1 cellular context compared by ENCODE assay signal in genomic region chr1:230978491-230979388, GRCh38.
TF ChIP-seq lines count a peak whose summit lies in the region.

ARV1 (plus strand) TSS chr1:230979094; CDS start chr1:230979106, 12 bp downstream.
TTC13 (minus strand) TSS chr1:230978861; CDS start chr1:230978830, 31 bp downstream.

TF ChIP-seq in K562, 482 proteins besides CTCF, POLR2A, EP300 and RAD21 (continued from another document and continues in another):
- TF ChIP-seq THAP7 (CRISPR knock-in tag; IDR thresholded peaks at IDR 0.05) = peak; percentile 88
- no peak for TF ChIP-seq MITF (IDR thresholded peaks at IDR 0.05)
- TF ChIP-seq CBX5 (IDR thresholded peaks at IDR 0.05; ENCODE audit: borderline replicate concordance, low read depth) = no peak
- TF ChIP-seq HDAC1 (IDR thresholded peaks at IDR 0.05) = peak in 1 of 2 experiments; percentile 96; a peak in 2 of 4 replicates
- no peak for TF ChIP-seq ZNF224 (CRISPR knock-in tag; IDR thresholded peaks at IDR 0.05)
- TF ChIP-seq BCL6 (CRISPR knock-in tag; IDR thresholded peaks at IDR 0.05) = no peak
- TF ChIP-seq ZNF311 (CRISPR knock-in tag; IDR thresholded peaks at IDR 0.05) = no peak
- peak; percentile 96 for TF ChIP-seq EP400 (IDR thresholded peaks at IDR 0.05)
- TF ChIP-seq, protein P1, sequence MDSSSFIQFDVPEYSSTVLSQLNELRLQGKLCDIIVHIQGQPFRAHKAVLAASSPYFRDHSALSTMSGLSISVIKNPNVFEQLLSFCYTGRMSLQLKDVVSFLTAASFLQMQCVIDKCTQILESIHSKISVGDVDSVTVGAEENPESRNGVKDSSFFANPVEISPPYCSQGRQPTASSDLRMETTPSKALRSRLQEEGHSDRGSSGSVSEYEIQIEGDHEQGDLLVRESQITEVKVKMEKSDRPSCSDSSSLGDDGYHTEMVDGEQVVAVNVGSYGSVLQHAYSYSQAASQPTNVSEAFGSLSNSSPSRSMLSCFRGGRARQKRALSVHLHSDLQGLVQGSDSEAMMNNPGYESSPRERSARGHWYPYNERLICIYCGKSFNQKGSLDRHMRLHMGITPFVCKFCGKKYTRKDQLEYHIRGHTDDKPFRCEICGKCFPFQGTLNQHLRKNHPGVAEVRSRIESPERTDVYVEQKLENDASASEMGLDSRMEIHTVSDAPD (CRISPR knock-in tag; IDR thresholded peaks at IDR 0.05) = no peak
- no peak for TF ChIP-seq ZZZ3 (IDR thresholded peaks at IDR 0.05)
- TF ChIP-seq, protein P2, sequence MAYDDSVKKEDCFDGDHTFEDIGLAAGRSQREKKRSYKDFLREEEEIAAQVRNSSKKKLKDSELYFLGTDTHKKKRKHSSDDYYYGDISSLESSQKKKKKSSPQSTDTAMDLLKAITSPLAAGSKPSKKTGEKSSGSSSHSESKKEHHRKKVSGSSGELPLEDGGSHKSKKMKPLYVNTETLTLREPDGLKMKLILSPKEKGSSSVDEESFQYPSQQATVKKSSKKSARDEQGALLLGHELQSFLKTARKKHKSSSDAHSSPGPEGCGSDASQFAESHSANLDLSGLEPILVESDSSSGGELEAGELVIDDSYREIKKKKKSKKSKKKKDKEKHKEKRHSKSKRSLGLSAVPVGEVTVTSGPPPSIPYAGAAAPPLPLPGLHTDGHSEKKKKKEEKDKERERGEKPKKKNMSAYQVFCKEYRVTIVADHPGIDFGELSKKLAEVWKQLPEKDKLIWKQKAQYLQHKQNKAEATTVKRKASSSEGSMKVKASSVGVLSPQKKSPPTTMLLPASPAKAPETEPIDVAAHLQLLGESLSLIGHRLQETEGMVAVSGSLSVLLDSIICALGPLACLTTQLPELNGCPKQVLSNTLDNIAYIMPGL (CRISPR knock-in tag; IDR thresholded peaks at IDR 0.05) = peak; percentile 73; the same call in 1 of the 2 replicates
- no peak for TF ChIP-seq ZBTB5 (IDR thresholded peaks at IDR 0.05)
- TF ChIP-seq, protein P3, sequence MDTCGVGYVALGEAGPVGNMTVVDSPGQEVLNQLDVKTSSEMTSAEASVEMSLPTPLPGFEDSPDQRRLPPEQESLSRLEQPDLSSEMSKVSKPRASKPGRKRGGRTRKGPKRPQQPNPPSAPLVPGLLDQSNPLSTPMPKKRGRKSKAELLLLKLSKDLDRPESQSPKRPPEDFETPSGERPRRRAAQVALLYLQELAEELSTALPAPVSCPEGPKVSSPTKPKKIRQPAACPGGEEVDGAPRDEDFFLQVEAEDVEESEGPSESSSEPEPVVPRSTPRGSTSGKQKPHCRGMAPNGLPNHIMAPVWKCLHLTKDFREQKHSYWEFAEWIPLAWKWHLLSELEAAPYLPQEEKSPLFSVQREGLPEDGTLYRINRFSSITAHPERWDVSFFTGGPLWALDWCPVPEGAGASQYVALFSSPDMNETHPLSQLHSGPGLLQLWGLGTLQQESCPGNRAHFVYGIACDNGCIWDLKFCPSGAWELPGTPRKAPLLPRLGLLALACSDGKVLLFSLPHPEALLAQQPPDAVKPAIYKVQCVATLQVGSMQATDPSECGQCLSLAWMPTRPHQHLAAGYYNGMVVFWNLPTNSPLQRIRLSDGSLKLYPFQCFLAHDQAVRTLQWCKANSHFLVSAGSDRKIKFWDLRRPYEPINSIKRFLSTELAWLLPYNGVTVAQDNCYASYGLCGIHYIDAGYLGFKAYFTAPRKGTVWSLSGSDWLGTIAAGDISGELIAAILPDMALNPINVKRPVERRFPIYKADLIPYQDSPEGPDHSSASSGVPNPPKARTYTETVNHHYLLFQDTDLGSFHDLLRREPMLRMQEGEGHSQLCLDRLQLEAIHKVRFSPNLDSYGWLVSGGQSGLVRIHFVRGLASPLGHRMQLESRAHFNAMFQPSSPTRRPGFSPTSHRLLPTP (IDR thresholded peaks at IDR 0.05; ENCODE audit: borderline replicate concordance, extremely low read depth, insufficient read length) = no peak
- TF ChIP-seq MCM5 (IDR thresholded peaks at IDR 0.05; ENCODE audit: low read depth) = no peak
- no peak for TF ChIP-seq KLF1 (tag; IDR thresholded peaks at IDR 0.05)
- peak; percentile 93 for TF ChIP-seq GATA2 (CRISPR knock-in tag; IDR thresholded peaks at IDR 0.05)
- no peak for TF ChIP-seq NFXL1 (CRISPR knock-in tag; IDR thresholded peaks at IDR 0.05)
- TF ChIP-seq POLR3G (IDR thresholded peaks at IDR 0.05; ENCODE audit: extremely low read depth, insufficient read length, insufficient replicate concordance) = no peak
- no peak for TF ChIP-seq SMAD4 (CRISPR knock-in tag; conservative IDR thresholded peaks at IDR 0.05)
- no peak for TF ChIP-seq SNRNP70 (optimal IDR thresholded peaks at IDR 0.05; ENCODE audit: low read depth, low read length)
- TF ChIP-seq SOX6 (IDR thresholded peaks at IDR 0.05) = peak; percentile 31; the same call in 1 of the 2 replicates
- TF ChIP-seq REST (CRISPR knock-in tag; IDR thresholded peaks at IDR 0.05; ENCODE audit: low read depth) = 0 out of 2 replicates have a peak, but pooled peaks have one; percentile 78
- no peak for TF ChIP-seq PTRF (tag; IDR thresholded peaks at IDR 0.05)
- no peak for TF ChIP-seq ZNF507 (tag; conservative IDR thresholded peaks at IDR 0.05)
- no peak for TF ChIP-seq THRA (IDR thresholded peaks at IDR 0.05)
- TF ChIP-seq, protein P4, sequence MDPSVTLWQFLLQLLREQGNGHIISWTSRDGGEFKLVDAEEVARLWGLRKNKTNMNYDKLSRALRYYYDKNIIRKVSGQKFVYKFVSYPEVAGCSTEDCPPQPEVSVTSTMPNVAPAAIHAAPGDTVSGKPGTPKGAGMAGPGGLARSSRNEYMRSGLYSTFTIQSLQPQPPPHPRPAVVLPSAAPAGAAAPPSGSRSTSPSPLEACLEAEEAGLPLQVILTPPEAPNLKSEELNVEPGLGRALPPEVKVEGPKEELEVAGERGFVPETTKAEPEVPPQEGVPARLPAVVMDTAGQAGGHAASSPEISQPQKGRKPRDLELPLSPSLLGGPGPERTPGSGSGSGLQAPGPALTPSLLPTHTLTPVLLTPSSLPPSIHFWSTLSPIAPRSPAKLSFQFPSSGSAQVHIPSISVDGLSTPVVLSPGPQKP (CRISPR knock-in tag; IDR thresholded peaks at IDR 0.05) = no peak
- TF ChIP-seq GABPB1 (CRISPR knock-in tag; IDR thresholded peaks at IDR 0.05) = peak; percentile 96
- TF ChIP-seq ZNF778 (CRISPR knock-in tag; IDR thresholded peaks at IDR 0.05) = no peak
- TF ChIP-seq HDAC6 (IDR thresholded peaks at IDR 0.05; ENCODE audit: low read depth, low read length) = no peak
- TF ChIP-seq ZFP30 (CRISPR knock-in tag; IDR thresholded peaks at IDR 0.05; ENCODE audit: borderline replicate concordance) = no peak
- no peak for TF ChIP-seq RFX5 (IDR thresholded peaks at IDR 0.05; ENCODE audit: low read depth, low read length)
- TF ChIP-seq RAD51 (IDR thresholded peaks at IDR 0.05; ENCODE audit: borderline replicate concordance, low read depth) = no peak; the same call in 1 of the 2 replicates
- no peak for TF ChIP-seq ZNF444 (CRISPR knock-in tag; IDR thresholded peaks at IDR 0.05)
- TF ChIP-seq, protein P5, sequence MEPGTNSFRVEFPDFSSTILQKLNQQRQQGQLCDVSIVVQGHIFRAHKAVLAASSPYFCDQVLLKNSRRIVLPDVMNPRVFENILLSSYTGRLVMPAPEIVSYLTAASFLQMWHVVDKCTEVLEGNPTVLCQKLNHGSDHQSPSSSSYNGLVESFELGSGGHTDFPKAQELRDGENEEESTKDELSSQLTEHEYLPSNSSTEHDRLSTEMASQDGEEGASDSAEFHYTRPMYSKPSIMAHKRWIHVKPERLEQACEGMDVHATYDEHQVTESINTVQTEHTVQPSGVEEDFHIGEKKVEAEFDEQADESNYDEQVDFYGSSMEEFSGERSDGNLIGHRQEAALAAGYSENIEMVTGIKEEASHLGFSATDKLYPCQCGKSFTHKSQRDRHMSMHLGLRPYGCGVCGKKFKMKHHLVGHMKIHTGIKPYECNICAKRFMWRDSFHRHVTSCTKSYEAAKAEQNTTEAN (CRISPR knock-in tag; IDR thresholded peaks at IDR 0.05) = no peak
- TF ChIP-seq ZNF707 (CRISPR knock-in tag; conservative IDR thresholded peaks at IDR 0.05) = no peak
- TF ChIP-seq E2F6 (IDR thresholded peaks at IDR 0.05; ENCODE audit: borderline replicate concordance in 1 of 2, extremely low read depth in 1 of 2, insufficient read depth in 1 of 2, insufficient read length in 1 of 2, low read depth in 1 of 2, low read length in 1 of 2, poor library complexity in 1 of 2, severe bottlenecking in 1 of 2) = peak; percentile 29 to 68
- TF ChIP-seq, protein P6, sequence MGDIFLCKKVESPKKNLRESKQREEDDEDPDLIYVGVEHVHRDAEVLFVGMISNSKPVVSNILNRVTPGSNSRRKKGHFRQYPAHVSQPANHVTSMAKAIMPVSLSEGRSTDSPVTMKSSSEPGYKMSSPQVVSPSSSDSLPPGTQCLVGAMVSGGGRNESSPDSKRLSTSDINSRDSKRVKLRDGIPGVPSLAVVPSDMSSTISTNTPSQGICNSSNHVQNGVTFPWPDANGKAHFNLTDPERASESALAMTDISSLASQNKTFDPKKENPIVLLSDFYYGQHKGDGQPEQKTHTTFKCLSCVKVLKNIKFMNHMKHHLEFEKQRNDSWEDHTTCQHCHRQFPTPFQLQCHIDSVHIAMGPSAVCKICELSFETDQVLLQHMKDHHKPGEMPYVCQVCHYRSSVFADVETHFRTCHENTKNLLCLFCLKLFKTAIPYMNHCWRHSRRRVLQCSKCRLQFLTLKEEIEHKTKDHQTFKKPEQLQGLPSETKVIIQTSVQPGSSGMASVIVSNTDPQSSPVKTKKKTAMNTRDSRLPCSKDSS (IDR thresholded peaks at IDR 0.05; ENCODE audit: low read depth, partially characterized antibody) = no peak
- TF ChIP-seq PHF8 (IDR thresholded peaks at IDR 0.05; ENCODE audit: borderline replicate concordance, low read length) = peak; percentile 97
